In the genomic region with DNA sequence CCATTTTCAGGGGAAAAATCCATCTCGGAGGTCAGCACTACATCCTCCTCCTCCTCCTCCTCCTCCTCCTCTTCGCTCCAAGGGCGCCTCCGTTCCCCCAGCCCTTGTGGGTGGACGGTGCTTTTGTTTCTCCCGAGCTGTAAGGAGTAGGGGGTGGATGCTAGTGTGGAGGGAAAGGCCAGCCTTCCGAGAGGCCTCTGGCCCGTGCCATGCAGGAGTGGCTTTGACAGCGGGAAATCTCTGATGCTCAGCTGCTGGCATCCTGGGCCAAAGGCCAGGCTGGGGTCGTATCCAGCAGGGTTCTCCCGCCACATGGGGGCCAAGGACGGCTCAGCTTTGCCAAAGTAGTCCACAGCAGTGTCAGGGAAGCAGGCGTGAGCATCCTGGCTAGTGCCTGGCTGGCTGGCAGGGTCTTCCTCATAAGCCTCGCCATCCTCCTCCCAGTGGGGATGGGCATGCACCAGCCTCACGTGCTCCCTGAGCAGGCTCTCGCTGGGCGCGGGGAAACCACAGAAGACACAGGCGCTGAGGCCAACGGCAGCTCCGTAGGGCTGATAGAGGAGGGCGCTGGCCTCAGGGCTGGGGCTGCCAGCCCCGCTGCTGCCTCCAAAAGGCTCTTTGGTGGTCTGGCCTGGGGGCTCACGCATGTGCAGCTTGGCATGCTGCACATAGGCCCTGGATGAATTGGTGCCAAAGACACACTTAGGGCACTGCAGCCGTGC, we compare ENCODE assay signal across 24 cellular contexts. TPM values are rescaled to one million over a fixed set of nuclear protein-coding genes. Genes with fewer than 3 reads are reported as not detected.
A peak's percentile ranks its signal among the peaks of the same experiment; 100 is the strongest.
DNase-seq lines count a peak whose midpoint lies in the region; ATAC-seq, FAIRE-seq and TF ChIP-seq lines count a peak whose summit lies in the region.
"Had no signal": no experiment of that assay in that cellular context is flagged by ENCODE, and none has a peak within 500 bp of the region (broad histone marks: within the 10 kb centered on the region; RNA-seq: fewer than 3 reads in every experiment).

No MANE protein-coding gene starts in this region.

- TF ChIP-seq RAD21 in HepG2 (CRISPR knock-in tag; IDR thresholded peaks at IDR 0.05): no peak

- no peaks in the 10 kb centered on the region for H3K9me3 Mint-ChIP-seq in activated naive CD4-positive, alpha-beta T cell treated with anti-CD3 and anti-CD28 coated beads, Interleukin-2, amount 50 U/mL, for 72 hours
- H3K9me3 Mint-ChIP-seq: CD14-positive monocyte, H9 had no signal

- DNase-seq in HepG2 (ENCODE audit: low spot score) (no peak), right lobe of liver (no peak), NT2/D1 (ENCODE audit: low read depth, low spot score) (no peak), kidney (peak; percentile 45), tibial artery (no peak), medulla oblongata (ENCODE audit: extremely low spot score) (no peak)
- DNase-seq in activated naive CD4-positive, alpha-beta T cell treated with anti-CD3 and anti-CD28 coated beads, Interleukin-2, amount 50 U/mL, for 72 hours (ENCODE audit: low spot score in 2 of 2): no peak
- DNase-seq: AML-193, H9, KG1, NCI-H1048, NCI-H1436, NCI-H187 treated with DMSO at 0.1 percent for 48 hours, NCI-H2107, NCI-H69, Right ventricle myocardium superior had no signal

- no peak overlapping the region for H3K4me2 ChIP-seq in HepG2 (ENCODE audit: low read depth, low read length)

- FAIRE-seq in HepG2 (lab: Jason Lieb, UNC): no peak
- FAIRE-seq in kidney (lab: Jason Lieb, UNC): no peak
- FAIRE-seq: GM12878 had no signal

- H3K4me3 ChIP-seq in HepG2 (replicated peaks in 1 of 3; ENCODE audit: insufficient read depth in 1 of 3, low read depth in 2 of 3, low read length in 3 of 3) (no peak overlapping the region), right lobe of liver (no peak overlapping the region), NT2/D1 (ENCODE audit: insufficient read length, low read depth) (no peak overlapping the region), kidney (ENCODE audit: low read length in 2 of 2) (no peak overlapping the region), tibial artery (no peak overlapping the region)
- H3K4me3 ChIP-seq: GM12878, SK-N-MC had no signal

- POLR2A ChIA-PET in HepG2 (lab: Yijun Ruan, JAX): no interaction called here

- no peaks in the 10 kb centered on the region for H3K79me2 ChIP-seq in HepG2 (ENCODE audit: insufficient read depth, low read length)

- no peak for TF ChIP-seq POLR2A in HepG2 (IDR thresholded peaks at IDR 0.05; ENCODE audit: insufficient read depth in 1 of 2, low read depth in 2 of 2, low read length in 2 of 2)
- TF ChIP-seq POLR2A in right lobe of liver (IDR thresholded peaks at IDR 0.05): no peak

- H3K9ac ChIP-seq in HepG2 (ENCODE audit: insufficient read depth, low read depth, low read length): no peak overlapping the region
- peak overlapping the region; percentile 8 for H3K9ac ChIP-seq in NT2/D1 (ENCODE audit: insufficient read length, low read depth)
- no peak overlapping the region for H3K9ac ChIP-seq in kidney (ENCODE audit: low read length in 2 of 2)

- H3K4me1 ChIP-seq in HepG2 (ENCODE audit: insufficient read depth, low read length): peaks cover 32% of the 10 kb centered on the region
- peaks cover 0 to 25% (median 12%) of the 10 kb centered on the region in 4 donors for H3K4me1 ChIP-seq in right lobe of liver
- peaks cover 25% of the 10 kb centered on the region for H3K4me1 ChIP-seq in NT2/D1 (ENCODE audit: insufficient read depth, insufficient read length)
- no peaks in the 10 kb centered on the region for H3K4me1 ChIP-seq in kidney (ENCODE audit: control insufficient read depth in 1 of 2, insufficient read depth in 1 of 2, low read depth in 1 of 2, low read length in 2 of 2)
- peaks cover 0 to 57% (median 49%) of the 10 kb centered on the region in 4 donors for H3K4me1 ChIP-seq in tibial artery

- ATAC-seq in HepG2 (peak; percentile 9; the same call in 2 of the 3 replicates), right lobe of liver (no peak), HG03521 (IDR thresholded peaks at IDR 0.05; ENCODE audit: unreplicated experiment) (no peak)
- ATAC-seq in activated naive CD4-positive, alpha-beta T cell treated with anti-CD3 and anti-CD28 coated beads, Interleukin-2, amount 50 U/mL, for 72 hours: no peak
- ATAC-seq: GM12878 had no signal

- TF ChIP-seq CTCF in HepG2 (CRISPR knock-in tag; IDR thresholded peaks at IDR 0.05) (no peak), right lobe of liver (IDR thresholded peaks at IDR 0.05) (no peak), kidney (IDR thresholded peaks at IDR 0.05; ENCODE audit: borderline replicate concordance, extremely low read depth, insufficient read depth) (no peak), tibial artery (IDR thresholded peaks at IDR 0.05) (no peak)

- in situ Hi-C loops in HepG2 (cut with HindIII; ENCODE audit: extremely low pct_ligation_motif_present, low pct_unique_long_range_greater_than_20kb): no loop called here

- no TSS peak for BruUV-seq in HepG2 (replicated peaks; lab: Mats Ljungman, UMichigan)

- 94% methylated on average over 18 of the region's 25 CpGs for WGBS in HepG2 (ENCODE audit: low lambda C conversion rate)
- 92% methylated on average over 5 of the region's 25 CpGs for WGBS in right lobe of liver (ENCODE audit: insufficient coverage, low coverage, low lambda C conversion rate, missing lambda C conversion rate)

- no peak overlapping the region for H2AFZ ChIP-seq in HepG2 (ENCODE audit: low read length)

- no peak overlapping the region for H3K27ac ChIP-seq in HepG2 (ENCODE audit: extremely low read length, insufficient read depth, low read length)
- H3K27ac ChIP-seq in right lobe of liver: no peak overlapping the region
- H3K27ac ChIP-seq in kidney (ENCODE audit: low read depth in 2 of 2, low read length in 2 of 2): no peak overlapping the region
- H3K27ac ChIP-seq in tibial artery: peak overlapping the region; percentile 59 to 68
- H3K27ac ChIP-seq: SK-N-MC had no signal

- intact Hi-C loops in HepG2 (cut with micrococcal nuclease; ENCODE audit: unreplicated experiment): no loop called here
- intact Hi-C loops in right lobe of liver (cut with DNase I): no loop called here
- intact Hi-C loops in kidney (cut with DNase I): no loop called here
- intact Hi-C loops in tibial artery (cut with DNase I; ENCODE audit: low total_unique reads): loop anchor here (10.0 kb wide), 1 partner anchor 264 kb away; no protein-coding TSS in a partner anchor

- TF ChIP-seq EP300 in HepG2 (IDR thresholded peaks at IDR 0.05; ENCODE audit: low read depth in 2 of 2, low read length in 2 of 2) (no peak), HepG2 (CRISPR knock-in tag; IDR thresholded peaks at IDR 0.05; ENCODE audit: borderline replicate concordance) (no peak)

- no peak overlapping the region for H3K27ac Mint-ChIP-seq in activated naive CD4-positive, alpha-beta T cell treated with anti-CD3 and anti-CD28 coated beads, Interleukin-2, amount 50 U/mL, for 72 hours
- H3K27ac Mint-ChIP-seq: CD14-positive monocyte, H9 had no signal

- no peaks in the 10 kb centered on the region for H3K36me3 Mint-ChIP-seq in activated naive CD4-positive, alpha-beta T cell treated with anti-CD3 and anti-CD28 coated beads, Interleukin-2, amount 50 U/mL, for 72 hours
- H3K36me3 Mint-ChIP-seq: CD14-positive monocyte had no signal

- no peaks in the 10 kb centered on the region for H4K20me1 ChIP-seq in HepG2 (ENCODE audit: insufficient read depth, low read length)

- CTCF ChIA-PET in HepG2 (lab: Yijun Ruan, JAX; ENCODE audit: low intra/inter-chr PET ratio, low total read pairs): no interaction called here

- H3K9me3 ChIP-seq in HepG2 (ENCODE audit: low read length) (no peaks in the 10 kb centered on the region), right lobe of liver (no peaks in the 10 kb centered on the region), NT2/D1 (ENCODE audit: insufficient read depth, low read length) (no peaks in the 10 kb centered on the region), kidney (ENCODE audit: control insufficient read depth in 1 of 2, low read length in 2 of 2) (no peaks in the 10 kb centered on the region), tibial artery (no peaks in the 10 kb centered on the region)

- no peaks in the 10 kb centered on the region for H3K36me3 ChIP-seq in HepG2 (replicated peaks in 1 of 2; ENCODE audit: control insufficient read depth in 1 of 2, insufficient read depth in 2 of 2, low read length in 2 of 2)
- H3K36me3 ChIP-seq in right lobe of liver: no peaks in the 10 kb centered on the region
- no peaks in the 10 kb centered on the region for H3K36me3 ChIP-seq in NT2/D1 (ENCODE audit: insufficient read depth, insufficient read length, low read length)
- peaks cover 0 to 2% of the 10 kb centered on the region in 2 donors for H3K36me3 ChIP-seq in kidney (ENCODE audit: control insufficient read depth in 1 of 2, insufficient read depth in 2 of 2, low read length in 2 of 2)
- H3K36me3 ChIP-seq in tibial artery: peaks cover 0 to 26% (median 0%) of the 10 kb centered on the region in 3 donors

- H3K27me3 ChIP-seq in HepG2 (ENCODE audit: control insufficient read depth in 1 of 2, insufficient read depth in 2 of 2, low read length in 2 of 2) (no peaks in the 10 kb centered on the region), right lobe of liver (no peaks in the 10 kb centered on the region), NT2/D1 (ENCODE audit: insufficient read depth, insufficient read length) (no peaks in the 10 kb centered on the region), tibial artery (no peaks in the 10 kb centered on the region)

RNA-seq across cellular contexts. Expression of a gene that starts 10.5 kb away (rescaled TPM):
- total RNA-seq in HepG2 (2016; rRNA removed; fragmentation: Illumina TruSeq; extraction: Trizol) (4.7 and 5.1 TPM in 2 replicates), right lobe of liver (10 to 100 TPM; 12.5 to 24.4 (median 14.6) TPM), kidney (37.1 TPM)
- 1.7 TPM in 2 replicates for total RNA-seq in HepG2 (2016; cell fraction: cytosol; rRNA removed; fragmentation: Illumina TruSeq; extraction: Trizol; ENCODE audit: low read depth)
- 4.4 and 4.5 TPM in 2 replicates for total RNA-seq in HepG2 (2016; cell fraction: insoluble cytoplasmic fraction; rRNA removed; fragmentation: Illumina TruSeq; extraction: Trizol)
- 5.9 TPM in 2 replicates for total RNA-seq in HepG2 (2016; cell fraction: membrane; rRNA removed; fragmentation: Illumina TruSeq; extraction: Trizol)
- 4.9 and 5.5 TPM in 2 replicates for total RNA-seq in HepG2 (2016; cell fraction: nucleus; rRNA removed; fragmentation: Illumina TruSeq; extraction: Trizol)
- polyA plus RNA-seq in HepG2 (2011; rRNA removed) (4.8 and 6.3 TPM in 2 replicates), kidney (ENCODE audit: insufficient read depth, low read depth, low replicate concordance) (15.4 TPM)
- polyA plus RNA-seq in HepG2 (2011; cell fraction: cytosol; rRNA removed): 3.3 and 4.8 TPM in 2 replicates
- 17.3 and 17.8 TPM in 2 replicates for polyA plus RNA-seq in HepG2 (2011; cell fraction: nucleus; rRNA removed)
- polyA plus RNA-seq in HepG2 (2012): 7.0 and 7.1 TPM in 2 replicates
- polyA plus RNA-seq in HepG2 (2016; cell fraction: cytosol; fragmentation: Illumina TruSeq; extraction: Trizol; ENCODE audit: low read depth): 3.1 and 3.8 TPM in 2 replicates
- polyA plus RNA-seq in HepG2 (2016; cell fraction: insoluble cytoplasmic fraction; fragmentation: Illumina TruSeq; extraction: Trizol; ENCODE audit: low read depth): 11.7 and 16.9 TPM in 2 replicates
- polyA plus RNA-seq in HepG2 (2016; cell fraction: membrane; fragmentation: Illumina TruSeq; extraction: Trizol; ENCODE audit: low read depth): 9.4 and 11.9 TPM in 2 replicates
- polyA plus RNA-seq in HepG2 (2016; cell fraction: nucleus; fragmentation: Illumina TruSeq; extraction: Trizol; ENCODE audit: insufficient read depth, low read depth): 23.3 and 23.4 TPM in 2 replicates
- 5.2 and 6.7 TPM in 2 replicates for polyA minus RNA-seq in HepG2 (2011; rRNA and poly(A)+ RNA removed; ENCODE audit: low replicate concordance)
- polyA minus RNA-seq in HepG2 (2011; cell fraction: cytosol; rRNA and poly(A)+ RNA removed): 4.1 and 4.7 TPM in 2 replicates
- polyA minus RNA-seq in HepG2 (2011; cell fraction: nucleus; rRNA and poly(A)+ RNA removed): 7.0 and 7.5 TPM in 2 replicates
- 10 to 100 TPM; 18.4 to 19.8 TPM for total RNA-seq in activated naive CD4-positive, alpha-beta T cell treated with anti-CD3 and anti-CD28 coated beads, Interleukin-2, amount 50 U/mL, for 72 hours

RNA-seq across cellular contexts. Expression of a gene that starts 20.5 kb away (rescaled TPM):
- 27.3 and 48.2 TPM in 2 replicates for total RNA-seq in HepG2 (2016; rRNA removed; fragmentation: Illumina TruSeq; extraction: Trizol)
- 42.8 and 43.6 TPM in 2 replicates for total RNA-seq in HepG2 (2016; cell fraction: cytosol; rRNA removed; fragmentation: Illumina TruSeq; extraction: Trizol; ENCODE audit: low read depth)
- total RNA-seq in HepG2 (2016; cell fraction: insoluble cytoplasmic fraction; rRNA removed; fragmentation: Illumina TruSeq; extraction: Trizol): 28.1 and 49.6 TPM in 2 replicates
- 19.3 and 21.1 TPM in 2 replicates for total RNA-seq in HepG2 (2016; cell fraction: membrane; rRNA removed; fragmentation: Illumina TruSeq; extraction: Trizol)
- 58.1 and 60.2 TPM in 2 replicates for total RNA-seq in HepG2 (2016; cell fraction: nucleus; rRNA removed; fragmentation: Illumina TruSeq; extraction: Trizol)
- polyA plus RNA-seq in HepG2 (2011; rRNA removed): 49.6 and 63.4 TPM in 2 replicates
- 25.4 and 26.0 TPM in 2 replicates for polyA plus RNA-seq in HepG2 (2011; cell fraction: cytosol; rRNA removed)
- 267 and 311 TPM in 2 replicates for polyA plus RNA-seq in HepG2 (2011; cell fraction: nucleus; rRNA removed)
- 54.1 and 55.4 TPM in 2 replicates for polyA plus RNA-seq in HepG2 (2012)
- 3.5 and 4.1 TPM in 2 replicates for polyA plus RNA-seq in HepG2 (2016; cell fraction: cytosol; fragmentation: Illumina TruSeq; extraction: Trizol; ENCODE audit: low read depth)
- polyA plus RNA-seq in HepG2 (2016; cell fraction: insoluble cytoplasmic fraction; fragmentation: Illumina TruSeq; extraction: Trizol; ENCODE audit: low read depth): 25.4 and 30.1 TPM in 2 replicates
- 5.6 and 6.0 TPM in 2 replicates for polyA plus RNA-seq in HepG2 (2016; cell fraction: membrane; fragmentation: Illumina TruSeq; extraction: Trizol; ENCODE audit: low read depth)
- polyA plus RNA-seq in HepG2 (2016; cell fraction: nucleus; fragmentation: Illumina TruSeq; extraction: Trizol; ENCODE audit: insufficient read depth, low read depth): 142 and 146 TPM in 2 replicates
- 57.8 and 104 TPM in 2 replicates for polyA minus RNA-seq in HepG2 (2011; rRNA and poly(A)+ RNA removed; ENCODE audit: low replicate concordance)
- polyA minus RNA-seq in HepG2 (2011; cell fraction: cytosol; rRNA and poly(A)+ RNA removed): 22.7 and 31.4 TPM in 2 replicates
- 67.1 and 87.6 TPM in 2 replicates for polyA minus RNA-seq in HepG2 (2011; cell fraction: nucleus; rRNA and poly(A)+ RNA removed)
- total RNA-seq in right lobe of liver: 10 to 100 TPM; 27.4 to 69.4 (median 49.6) TPM
- 122 TPM for total RNA-seq in kidney
- polyA plus RNA-seq in kidney (ENCODE audit: insufficient read depth, low read depth, low replicate concordance): 44.3 TPM
- total RNA-seq in activated naive CD4-positive, alpha-beta T cell treated with anti-CD3 and anti-CD28 coated beads, Interleukin-2, amount 50 U/mL, for 72 hours: 100 to 1,000 TPM in 1 of 2 donors, 10 to 100 TPM in 1; 70.9 to 114 TPM

RNA-seq across cellular contexts. Expression of a gene that starts 25.1 kb away (rescaled TPM):
- total RNA-seq in HepG2 (2016; rRNA removed; fragmentation: Illumina TruSeq; extraction: Trizol): not detected in 2 replicates
- total RNA-seq in HepG2 (2016; cell fraction: cytosol; rRNA removed; fragmentation: Illumina TruSeq; extraction: Trizol; ENCODE audit: low read depth): not detected in 2 replicates
- not detected in 2 replicates for total RNA-seq in HepG2 (2016; cell fraction: insoluble cytoplasmic fraction; rRNA removed; fragmentation: Illumina TruSeq; extraction: Trizol)
- total RNA-seq in HepG2 (2016; cell fraction: membrane; rRNA removed; fragmentation: Illumina TruSeq; extraction: Trizol): not detected in 2 replicates
- not detected in 2 replicates for total RNA-seq in HepG2 (2016; cell fraction: nucleus; rRNA removed; fragmentation: Illumina TruSeq; extraction: Trizol)
- polyA plus RNA-seq in HepG2 (2011; rRNA removed): not detected in 2 replicates
- 0.01 TPM in 1 of 2 replicates, not detected in the other for polyA plus RNA-seq in HepG2 (2011; cell fraction: cytosol; rRNA removed)
- 0.09 TPM in 1 of 2 replicates, not detected in the other for polyA plus RNA-seq in HepG2 (2011; cell fraction: nucleus; rRNA removed)
- polyA plus RNA-seq in HepG2 (2012): not detected in 2 replicates
- not detected in 2 replicates for polyA plus RNA-seq in HepG2 (2016; cell fraction: cytosol; fragmentation: Illumina TruSeq; extraction: Trizol; ENCODE audit: low read depth)
- not detected in 2 replicates for polyA plus RNA-seq in HepG2 (2016; cell fraction: insoluble cytoplasmic fraction; fragmentation: Illumina TruSeq; extraction: Trizol; ENCODE audit: low read depth)
- not detected in 2 replicates for polyA plus RNA-seq in HepG2 (2016; cell fraction: membrane; fragmentation: Illumina TruSeq; extraction: Trizol; ENCODE audit: low read depth)
- polyA plus RNA-seq in HepG2 (2016; cell fraction: nucleus; fragmentation: Illumina TruSeq; extraction: Trizol; ENCODE audit: insufficient read depth, low read depth): not detected in 2 replicates
- not detected in 2 replicates for polyA minus RNA-seq in HepG2 (2011; rRNA and poly(A)+ RNA removed; ENCODE audit: low replicate concordance)
- not detected in 2 replicates for polyA minus RNA-seq in HepG2 (2011; cell fraction: cytosol; rRNA and poly(A)+ RNA removed)
- not detected in 2 replicates for polyA minus RNA-seq in HepG2 (2011; cell fraction: nucleus; rRNA and poly(A)+ RNA removed)
- total RNA-seq in right lobe of liver: 1 to 10 TPM in 4 of 6 experiments, under 1 TPM in 2; 0.75 to 1.9 (median 1.1) TPM
- total RNA-seq in kidney: 12.1 TPM
- 1.5 TPM for polyA plus RNA-seq in kidney (ENCODE audit: insufficient read depth, low read depth, low replicate concordance)
- total RNA-seq in activated naive CD4-positive, alpha-beta T cell treated with anti-CD3 and anti-CD28 coated beads, Interleukin-2, amount 50 U/mL, for 72 hours: 100 to 1,000 TPM in 1 of 2 donors, 10 to 100 TPM in 1; 64.5 to 101 TPM
- total RNA-seq: A172, HT1080, NCI-H460 had no signal

RNA-seq across cellular contexts. Expression of a gene that starts 40.1 kb away (rescaled TPM):
- total RNA-seq in HepG2 (2016; rRNA removed; fragmentation: Illumina TruSeq; extraction: Trizol): 0.49 and 1.0 TPM in 2 replicates
- 0.10 and 0.53 TPM in 2 replicates for total RNA-seq in HepG2 (2016; cell fraction: cytosol; rRNA removed; fragmentation: Illumina TruSeq; extraction: Trizol; ENCODE audit: low read depth)
- total RNA-seq in HepG2 (2016; cell fraction: insoluble cytoplasmic fraction; rRNA removed; fragmentation: Illumina TruSeq; extraction: Trizol): 0.46 and 1.3 TPM in 2 replicates
- 0.17 and 0.49 TPM in 2 replicates for total RNA-seq in HepG2 (2016; cell fraction: membrane; rRNA removed; fragmentation: Illumina TruSeq; extraction: Trizol)
- 0.94 and 1.4 TPM in 2 replicates for total RNA-seq in HepG2 (2016; cell fraction: nucleus; rRNA removed; fragmentation: Illumina TruSeq; extraction: Trizol)
- 0.04 and 0.35 TPM in 2 replicates for polyA plus RNA-seq in HepG2 (2011; rRNA removed)
- 0.08 and 0.22 TPM in 2 replicates for polyA plus RNA-seq in HepG2 (2011; cell fraction: cytosol; rRNA removed)
- 0.27 and 0.69 TPM in 2 replicates for polyA plus RNA-seq in HepG2 (2011; cell fraction: nucleus; rRNA removed)
- polyA plus RNA-seq in HepG2 (2012): 0.11 and 1.1 TPM in 2 replicates
- 0.11 and 0.19 TPM in 2 replicates for polyA plus RNA-seq in HepG2 (2016; cell fraction: cytosol; fragmentation: Illumina TruSeq; extraction: Trizol; ENCODE audit: low read depth)
- 0.35 and 0.38 TPM in 2 replicates for polyA plus RNA-seq in HepG2 (2016; cell fraction: insoluble cytoplasmic fraction; fragmentation: Illumina TruSeq; extraction: Trizol; ENCODE audit: low read depth)
- 0.22 and 0.28 TPM in 2 replicates for polyA plus RNA-seq in HepG2 (2016; cell fraction: membrane; fragmentation: Illumina TruSeq; extraction: Trizol; ENCODE audit: low read depth)
- 0.79 and 2.3 TPM in 2 replicates for polyA plus RNA-seq in HepG2 (2016; cell fraction: nucleus; fragmentation: Illumina TruSeq; extraction: Trizol; ENCODE audit: insufficient read depth, low read depth)
- polyA minus RNA-seq in HepG2 (2011; rRNA and poly(A)+ RNA removed; ENCODE audit: low replicate concordance): 0.07 and 0.34 TPM in 2 replicates
- 0.20 TPM in 1 of 2 replicates, not detected in the other for polyA minus RNA-seq in HepG2 (2011; cell fraction: cytosol; rRNA and poly(A)+ RNA removed)
- 1.0 TPM in 1 of 2 replicates, not detected in the other for polyA minus RNA-seq in HepG2 (2011; cell fraction: nucleus; rRNA and poly(A)+ RNA removed)
- total RNA-seq in right lobe of liver: 100 to 1,000 TPM in 2 of 6 experiments, 10 to 100 TPM in 4; 45.1 to 135 (median 59.2) TPM
- not detected for total RNA-seq in kidney
- not detected for polyA plus RNA-seq in kidney (ENCODE audit: insufficient read depth, low read depth, low replicate concordance)
- total RNA-seq in activated naive CD4-positive, alpha-beta T cell treated with anti-CD3 and anti-CD28 coated beads, Interleukin-2, amount 50 U/mL, for 72 hours: under 1 TPM; 0.09 to 0.29 TPM
- total RNA-seq: A172, H9, HT1080, NCI-H460, Right ventricle myocardium superior had no signal
- polyA plus RNA-seq: AG04450 had no signal

RNA-seq across cellular contexts. Expression of a gene that starts 59.7 kb away (rescaled TPM):
- total RNA-seq in HepG2 (2016; rRNA removed; fragmentation: Illumina TruSeq; extraction: Trizol) (21.2 and 22.1 TPM in 2 replicates), right lobe of liver (10 to 100 TPM in 5 of 6 experiments, 1 to 10 TPM in 1; 10.0 to 20.2 (median 13.3) TPM), kidney (60.2 TPM)
- 3.7 and 3.8 TPM in 2 replicates for total RNA-seq in HepG2 (2016; cell fraction: cytosol; rRNA removed; fragmentation: Illumina TruSeq; extraction: Trizol; ENCODE audit: low read depth)
- 20.2 and 21.5 TPM in 2 replicates for total RNA-seq in HepG2 (2016; cell fraction: insoluble cytoplasmic fraction; rRNA removed; fragmentation: Illumina TruSeq; extraction: Trizol)
- 9.1 and 9.4 TPM in 2 replicates for total RNA-seq in HepG2 (2016; cell fraction: membrane; rRNA removed; fragmentation: Illumina TruSeq; extraction: Trizol)
- 17.0 and 19.9 TPM in 2 replicates for total RNA-seq in HepG2 (2016; cell fraction: nucleus; rRNA removed; fragmentation: Illumina TruSeq; extraction: Trizol)
- polyA plus RNA-seq in HepG2 (2011; rRNA removed) (15.2 and 15.9 TPM in 2 replicates), kidney (ENCODE audit: insufficient read depth, low read depth, low replicate concordance) (11.5 TPM)
- 9.5 and 11.1 TPM in 2 replicates for polyA plus RNA-seq in HepG2 (2011; cell fraction: cytosol; rRNA removed)
- 35.3 and 39.7 TPM in 2 replicates for polyA plus RNA-seq in HepG2 (2011; cell fraction: nucleus; rRNA removed)
- polyA plus RNA-seq in HepG2 (2012): 11.5 and 13.0 TPM in 2 replicates
- polyA plus RNA-seq in HepG2 (2016; cell fraction: cytosol; fragmentation: Illumina TruSeq; extraction: Trizol; ENCODE audit: low read depth): 1.6 TPM in 2 replicates
- 17.4 and 18.4 TPM in 2 replicates for polyA plus RNA-seq in HepG2 (2016; cell fraction: insoluble cytoplasmic fraction; fragmentation: Illumina TruSeq; extraction: Trizol; ENCODE audit: low read depth)
- 3.7 and 4.6 TPM in 2 replicates for polyA plus RNA-seq in HepG2 (2016; cell fraction: membrane; fragmentation: Illumina TruSeq; extraction: Trizol; ENCODE audit: low read depth)
- polyA plus RNA-seq in HepG2 (2016; cell fraction: nucleus; fragmentation: Illumina TruSeq; extraction: Trizol; ENCODE audit: insufficient read depth, low read depth): 47.6 and 49.0 TPM in 2 replicates
- polyA minus RNA-seq in HepG2 (2011; rRNA and poly(A)+ RNA removed; ENCODE audit: low replicate concordance): 13.4 and 15.5 TPM in 2 replicates
- polyA minus RNA-seq in HepG2 (2011; cell fraction: cytosol; rRNA and poly(A)+ RNA removed): 8.0 and 10.5 TPM in 2 replicates
- 10.9 and 13.4 TPM in 2 replicates for polyA minus RNA-seq in HepG2 (2011; cell fraction: nucleus; rRNA and poly(A)+ RNA removed)
- total RNA-seq in activated naive CD4-positive, alpha-beta T cell treated with anti-CD3 and anti-CD28 coated beads, Interleukin-2, amount 50 U/mL, for 72 hours: 10 to 100 TPM; 41.1 to 51.4 TPM

Comparison
In these comparisons a context has a peak if more than half of its experiments do, and no peak if none do; other contexts are left out.
1. H3K27ac ChIP-seq: peak in tibial artery (2 of 2); none in HepG2 (single experiment), right lobe of liver (0 of 3) and kidney (0 of 2).